ENCODE assay signal across 11 cellular contexts in the genomic region with DNA sequence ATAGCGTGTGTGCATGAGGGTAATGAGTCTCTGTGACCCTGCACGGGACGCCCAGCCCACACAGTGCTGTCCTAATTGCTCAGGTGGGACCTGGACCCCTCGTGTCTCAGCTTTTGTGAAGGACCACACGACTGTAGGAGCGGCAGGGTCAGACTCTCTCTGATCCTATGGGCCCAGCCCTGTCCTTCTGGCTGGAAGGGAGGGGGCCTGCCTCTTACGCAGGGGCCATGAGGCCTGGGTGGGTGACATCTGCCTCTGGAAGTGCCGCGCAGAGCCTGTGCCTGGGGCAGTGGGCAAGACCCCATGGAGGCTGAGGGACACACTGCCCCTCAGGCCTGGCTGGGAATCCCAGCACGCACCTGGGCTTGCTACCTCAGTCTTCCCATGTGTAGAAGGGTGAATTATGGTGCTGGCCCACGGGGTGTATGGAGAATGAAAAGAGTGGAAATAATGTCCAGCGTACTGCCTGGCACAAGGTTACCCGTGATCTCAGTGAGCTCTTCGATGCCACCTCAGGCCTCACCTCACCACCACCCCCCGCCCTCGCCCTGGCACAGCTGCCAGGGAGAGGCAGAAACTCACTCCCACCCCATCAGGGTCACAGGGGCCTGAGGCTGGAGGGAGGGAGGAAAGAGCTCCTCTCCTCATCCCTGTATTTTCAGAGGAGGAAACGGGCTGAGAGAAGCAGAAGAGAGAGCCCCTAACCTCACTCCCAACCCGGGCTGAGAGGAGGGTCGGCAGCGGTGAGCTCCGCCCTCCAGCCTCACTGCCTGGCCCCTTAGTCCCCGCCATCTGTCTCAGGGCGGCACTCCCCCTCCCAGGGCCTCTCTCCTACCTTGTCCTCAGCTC. TPM values are rescaled to one million over a fixed set of nuclear protein-coding genes. Genes with fewer than 3 reads are reported as not detected.
DNase-seq lines count a peak whose midpoint lies in the region; ATAC-seq and TF ChIP-seq lines count a peak whose summit lies in the region.
"Had no signal": no experiment of that assay in that cellular context is flagged by ENCODE, and none has a peak within 500 bp of the region (broad histone marks: within the 10 kb centered on the region; RNA-seq: fewer than 3 reads in every experiment).

No MANE protein-coding gene starts in this region.

- peak overlapping the region in 1 of 2 donors; percentile 86 for H3K27ac Mint-ChIP-seq in effector memory CD8-positive, alpha-beta T cell
- H3K27ac Mint-ChIP-seq in neural progenitor cell = no peak overlapping the region
- H3K27ac Mint-ChIP-seq: activated naive CD8-positive, alpha-beta T cell treated with anti-CD3 and anti-CD28 coated beads, Interleukin-2, amount 10 ng/mL, durations not matched to agents 7 days and 5 days had no signal

- TF ChIP-seq CTCF in neural progenitor cell (IDR thresholded peaks at IDR 0.05) = no peak

- peaks cover 5 to 31% of the 10 kb centered on the region in 2 donors for H3K27me3 Mint-ChIP-seq in effector memory CD8-positive, alpha-beta T cell
- peaks cover 10% of the 10 kb centered on the region for H3K27me3 Mint-ChIP-seq in neural progenitor cell (ENCODE audit: insufficient read depth, low read depth)

- peak; percentile 37 for DNase-seq in COLO668 (lab: John Stamatoyannopoulos, UW; ENCODE audit: unreplicated experiment)
- DNase-seq in NCI-H1092 treated with DMSO at 0.1 percent for 48 hours (lab: John Stamatoyannopoulos, UW) = peak; percentile 47
- no peak for DNase-seq in effector memory CD8-positive, alpha-beta T cell
- DNase-seq in neural progenitor cell (ENCODE audit: low spot score) = no peak
- DNase-seq in stimulated activated CD4-positive, alpha-beta T cell treated with anti-CD3 and anti-CD28 coated beads, Interleukin-12 subunit alpha, Interleukin-12 subunit beta, amount 100 ng/mL, for 4 hours = no peak
- no peak for DNase-seq in NOMO-1 (lab: John Stamatoyannopoulos, UW; ENCODE audit: unreplicated experiment in 2 of 2)
- no peak for DNase-seq in HuH-7.5 (ENCODE audit: low spot score)
- DNase-seq in A172 (ENCODE audit: low spot score) = no peak
- DNase-seq: activated naive CD8-positive, alpha-beta T cell treated with anti-CD3 and anti-CD28 coated beads, Interleukin-2, amount 10 ng/mL, durations not matched to agents 7 days and 5 days; NCI-H2081 had no signal

- peak overlapping the region; percentile 90 for H3K4me2 ChIP-seq in neural progenitor cell

- H4K20me1 ChIP-seq in neural progenitor cell (ENCODE audit: low read depth) = no peaks in the 10 kb centered on the region

- peaks cover 23% of the 10 kb centered on the region for H3F3A ChIP-seq in neural progenitor cell (ENCODE audit: low read depth)

- H2AFZ ChIP-seq in neural progenitor cell (replicated peaks) = peak overlapping the region; percentile 38

- H3K4me3 Mint-ChIP-seq in effector memory CD8-positive, alpha-beta T cell = peak overlapping the region; percentile 50 to 59
- H3K4me3 Mint-ChIP-seq in neural progenitor cell = peak overlapping the region; percentile 50
- H3K4me3 Mint-ChIP-seq: activated naive CD8-positive, alpha-beta T cell treated with anti-CD3 and anti-CD28 coated beads, Interleukin-2, amount 10 ng/mL, durations not matched to agents 7 days and 5 days had no signal

- no peaks in the 10 kb centered on the region for H3K9me3 ChIP-seq in neural progenitor cell (ENCODE audit: low read depth)

- H3K4me3 ChIP-seq in neural progenitor cell = peak overlapping the region; percentile 46

- H3K4me1 Mint-ChIP-seq in effector memory CD8-positive, alpha-beta T cell (ENCODE audit: low read depth in 2 of 2) = peaks cover 3 to 7% of the 10 kb centered on the region in 2 donors
- peaks cover 13% of the 10 kb centered on the region for H3K4me1 Mint-ChIP-seq in neural progenitor cell

- no peak overlapping the region for H3K27ac ChIP-seq in neural progenitor cell

- H3K36me3 Mint-ChIP-seq in effector memory CD8-positive, alpha-beta T cell (ENCODE audit: insufficient read depth) = peaks cover 11% of the 10 kb centered on the region
- H3K36me3 Mint-ChIP-seq in neural progenitor cell = no peaks in the 10 kb centered on the region
- H3K36me3 Mint-ChIP-seq: activated naive CD8-positive, alpha-beta T cell treated with anti-CD3 and anti-CD28 coated beads, Interleukin-2, amount 10 ng/mL, durations not matched to agents 7 days and 5 days had no signal

- peak; percentile 31 for ATAC-seq in effector memory CD8-positive, alpha-beta T cell (replicated peaks)

- no peaks in the 10 kb centered on the region for H3K79me2 ChIP-seq in neural progenitor cell (ENCODE audit: low read depth)

- H3K9me3 Mint-ChIP-seq in effector memory CD8-positive, alpha-beta T cell = no peaks in the 10 kb centered on the region
- no peaks in the 10 kb centered on the region for H3K9me3 Mint-ChIP-seq in neural progenitor cell
- H3K9me3 Mint-ChIP-seq: activated naive CD8-positive, alpha-beta T cell treated with anti-CD3 and anti-CD28 coated beads, Interleukin-2, amount 10 ng/mL, durations not matched to agents 7 days and 5 days had no signal

- no peaks in the 10 kb centered on the region for H3K36me3 ChIP-seq in neural progenitor cell

- no peak overlapping the region for H3K9ac ChIP-seq in neural progenitor cell

- H3K27me3 ChIP-seq in neural progenitor cell = peaks cover 7% of the 10 kb centered on the region

- H3K4me1 ChIP-seq in neural progenitor cell = peaks cover 10% of the 10 kb centered on the region

RNA-seq across cellular contexts. Expression of gene DBNDD1, which starts 27.1 kb away (rescaled TPM):
- 5.2 and 19.4 TPM in 2 replicates for total RNA-seq in neural progenitor cell (ENCODE audit: low replicate concordance)
- 28.9 and 30.1 TPM in 2 replicates for total RNA-seq in A172 (2014; rRNA removed; shearing (Covaris generic))

RNA-seq across cellular contexts. Expression of gene PRDM7, which starts 30.8 kb away (rescaled TPM):
- not detected in 2 replicates for total RNA-seq in neural progenitor cell (ENCODE audit: low replicate concordance)
- total RNA-seq in A172 (2014; rRNA removed; shearing (Covaris generic)) = not detected in 2 replicates
- total RNA-seq: activated naive CD8-positive, alpha-beta T cell treated with anti-CD3 and anti-CD28 coated beads, Interleukin-2, amount 10 ng/mL, durations not matched to agents 7 days and 5 days; posterior vena cava had no signal

Comparison
In these comparisons a context has a peak if more than half of its experiments do, and no peak if none do; other contexts are left out.
1. DNase-seq: peak in COLO668 (single experiment) and NCI-H1092 treated with DMSO at 0.1 percent for 48 hours (single experiment); none in effector memory CD8-positive, alpha-beta T cell (0 of 3), neural progenitor cell (single experiment), stimulated activated CD4-positive, alpha-beta T cell treated with anti-CD3 and anti-CD28 coated beads, Interleukin-12 subunit alpha, Interleukin-12 subunit beta, amount 100 ng/mL, for 4 hours (single experiment), NOMO-1 (0 of 2), HuH-7.5 (single experiment) and A172 (single experiment).